In genomic region chr9:121662359-121662758, GRCh38 we compare ENCODE assay signal across 1 cellular context.
TF ChIP-seq lines count a peak whose summit lies in the region.

No MANE protein-coding gene starts in this region.

TF ChIP-seq in K562, 482 proteins besides CTCF, POLR2A, EP300 and RAD21:
- TF ChIP-seq TEAD2 (tag; IDR thresholded peaks at IDR 0.05): no peak
- TF ChIP-seq ZBTB40 (IDR thresholded peaks at IDR 0.05): peak; percentile 82
- no peak for TF ChIP-seq ZBTB40 (CRISPR knock-in tag; IDR thresholded peaks at IDR 0.05)
